27 cellular contexts compared by ENCODE assay signal in the genomic region with DNA sequence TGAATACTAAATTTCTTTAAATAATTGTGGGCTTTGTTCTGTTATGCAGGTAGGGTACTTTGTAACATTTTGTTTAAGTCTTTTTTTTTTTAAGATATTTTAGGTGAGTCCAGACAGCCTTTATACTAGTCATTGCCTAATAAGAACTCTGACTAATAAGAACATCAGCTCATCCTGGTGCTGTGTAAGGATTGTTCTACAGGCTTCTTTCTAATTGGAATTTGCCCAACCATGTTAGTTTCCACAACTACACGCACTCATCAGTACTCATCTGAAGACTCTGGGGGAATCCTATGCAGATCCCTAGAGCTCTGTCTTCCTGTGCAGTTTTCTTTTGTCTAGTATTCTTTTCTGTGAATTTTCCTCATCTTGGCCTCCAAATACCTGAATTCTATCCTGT.
"Had no signal": no experiment of that assay in that cellular context is flagged by ENCODE, and none has a peak within 500 bp of the region (broad histone marks: within the 10 kb centered on the region; RNA-seq: fewer than 3 reads in every experiment).

No MANE protein-coding gene starts in this region.

- H3K27me3 ChIP-seq: left lung, ovary, right atrium auricular region, right lobe of liver, stomach, testis, thyroid gland, transverse colon, upper lobe of left lung, vagina had no signal

- ATAC-seq: left colon; left lung; lower lobe of right lung; mucosa of descending colon; naive thymus-derived CD4-positive, alpha-beta T cell; natural killer cell treated with Interleukin-12 subunit alpha and Interleukin-12 subunit beta and Interleukin-15 and Interleukin-18, amount 100 ng/mL, for 72 hours; right lobe of liver; stimulated activated memory B cell treated with anti-CD40 and anti-IgM and Interleukin-4, amounts not matched to agents 10 μg/mL and 1 μg/mL and 100 μg/mL, for 72 hours; stimulated activated naive CD8-positive, alpha-beta T cell treated with anti-CD3 and anti-CD28 coated beads, Interleukin-15, Interleukin-2, amounts not matched to agents 100 U/mL and 50 U/mL, for 24 hours had no signal

- H3K4me2 ChIP-seq: smooth muscle cell had no signal

- FAIRE-seq: islet of Langerhans, kidney had no signal

- H3K36me3 ChIP-seq: left lung, lower lobe of right lung, ovary, right atrium auricular region, right lobe of liver, stomach, thyroid gland, transverse colon, upper lobe of left lung, vagina had no signal

- H3K4me3 ChIP-seq: left lung, lower lobe of right lung, mucosa of descending colon, ovary, right atrium auricular region, right lobe of liver, smooth muscle cell, stomach, testis, thyroid gland, transverse colon, upper lobe of left lung, vagina had no signal

- H3K27ac ChIP-seq: left lung, lower lobe of right lung, ovary, right atrium auricular region, right lobe of liver, stomach, testis, thyroid gland, transverse colon, upper lobe of left lung, vagina had no signal

- DNase-seq: hypothalamus; immature natural killer cell; kidney; left colon; left lung; lower lobe of right lung; mesendoderm; mucosa of descending colon; naive thymus-derived CD4-positive, alpha-beta T cell; ovary; right lobe of liver; stimulated activated CD4-positive, alpha-beta T cell treated with anti-CD3 and anti-CD28 coated beads, Interleukin-1b, Interleukin-23, amount 100 ng/mL, for 48 hours; stimulated activated CD4-positive, alpha-beta T cell treated with anti-CD3 and anti-CD28 coated beads, Interleukin-2, amount 100 ng/mL, for 48 hours; stimulated activated CD4-positive, alpha-beta T cell treated with anti-CD3 and anti-CD28 coated beads, Interleukin-4, amount 100 ng/mL, for 4 hours; stimulated activated CD8-positive, alpha-beta memory T cell treated with anti-CD3 and anti-CD28 coated beads, Interleukin-4, amount 100 ng/mL, for 48 hours; stimulated activated naive CD8-positive, alpha-beta T cell treated with anti-CD3 and anti-CD28 coated beads, Interleukin-15, Interleukin-2, amounts not matched to agents 100 U/mL and 50 U/mL, for 24 hours; stomach; testis; thyroid gland; transverse colon; upper lobe of left lung had no signal

- H3K9me3 ChIP-seq: left lung, lower lobe of right lung, mucosa of descending colon, ovary, right atrium auricular region, right lobe of liver, stomach, testis, thyroid gland, transverse colon, upper lobe of left lung, vagina had no signal

- H3K4me1 ChIP-seq: left lung, lower lobe of right lung, right atrium auricular region, right lobe of liver, stomach, testis, thyroid gland, transverse colon, upper lobe of left lung, vagina had no signal
